Comparison of ENCODE assay signal across 1 cellular context in the genomic region with DNA sequence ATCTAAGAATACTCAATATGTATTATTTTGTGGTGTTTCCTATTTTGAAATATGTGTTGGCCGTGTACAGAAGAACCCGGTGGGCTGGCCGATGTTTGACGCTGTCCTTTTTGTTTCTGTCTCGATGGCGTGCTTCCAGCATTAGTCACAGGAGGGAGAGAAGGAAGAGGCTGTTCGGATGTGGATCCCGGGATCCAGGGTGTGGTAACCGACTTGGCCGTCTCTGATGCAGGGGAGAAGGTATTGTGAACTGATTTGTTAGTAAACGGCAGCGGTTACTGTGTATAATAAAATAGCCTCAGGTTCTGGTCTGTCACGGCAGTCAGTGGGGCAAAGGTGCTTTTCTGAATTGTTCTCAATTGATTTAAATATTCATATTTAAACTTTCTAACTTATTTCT.
TF ChIP-seq lines count a peak whose summit lies in the region.

No MANE protein-coding gene starts in this region.

TF ChIP-seq in GM23338, 12 proteins besides CTCF, POLR2A, EP300 and RAD21 (continued from another document):
- TF ChIP-seq, protein P1, sequence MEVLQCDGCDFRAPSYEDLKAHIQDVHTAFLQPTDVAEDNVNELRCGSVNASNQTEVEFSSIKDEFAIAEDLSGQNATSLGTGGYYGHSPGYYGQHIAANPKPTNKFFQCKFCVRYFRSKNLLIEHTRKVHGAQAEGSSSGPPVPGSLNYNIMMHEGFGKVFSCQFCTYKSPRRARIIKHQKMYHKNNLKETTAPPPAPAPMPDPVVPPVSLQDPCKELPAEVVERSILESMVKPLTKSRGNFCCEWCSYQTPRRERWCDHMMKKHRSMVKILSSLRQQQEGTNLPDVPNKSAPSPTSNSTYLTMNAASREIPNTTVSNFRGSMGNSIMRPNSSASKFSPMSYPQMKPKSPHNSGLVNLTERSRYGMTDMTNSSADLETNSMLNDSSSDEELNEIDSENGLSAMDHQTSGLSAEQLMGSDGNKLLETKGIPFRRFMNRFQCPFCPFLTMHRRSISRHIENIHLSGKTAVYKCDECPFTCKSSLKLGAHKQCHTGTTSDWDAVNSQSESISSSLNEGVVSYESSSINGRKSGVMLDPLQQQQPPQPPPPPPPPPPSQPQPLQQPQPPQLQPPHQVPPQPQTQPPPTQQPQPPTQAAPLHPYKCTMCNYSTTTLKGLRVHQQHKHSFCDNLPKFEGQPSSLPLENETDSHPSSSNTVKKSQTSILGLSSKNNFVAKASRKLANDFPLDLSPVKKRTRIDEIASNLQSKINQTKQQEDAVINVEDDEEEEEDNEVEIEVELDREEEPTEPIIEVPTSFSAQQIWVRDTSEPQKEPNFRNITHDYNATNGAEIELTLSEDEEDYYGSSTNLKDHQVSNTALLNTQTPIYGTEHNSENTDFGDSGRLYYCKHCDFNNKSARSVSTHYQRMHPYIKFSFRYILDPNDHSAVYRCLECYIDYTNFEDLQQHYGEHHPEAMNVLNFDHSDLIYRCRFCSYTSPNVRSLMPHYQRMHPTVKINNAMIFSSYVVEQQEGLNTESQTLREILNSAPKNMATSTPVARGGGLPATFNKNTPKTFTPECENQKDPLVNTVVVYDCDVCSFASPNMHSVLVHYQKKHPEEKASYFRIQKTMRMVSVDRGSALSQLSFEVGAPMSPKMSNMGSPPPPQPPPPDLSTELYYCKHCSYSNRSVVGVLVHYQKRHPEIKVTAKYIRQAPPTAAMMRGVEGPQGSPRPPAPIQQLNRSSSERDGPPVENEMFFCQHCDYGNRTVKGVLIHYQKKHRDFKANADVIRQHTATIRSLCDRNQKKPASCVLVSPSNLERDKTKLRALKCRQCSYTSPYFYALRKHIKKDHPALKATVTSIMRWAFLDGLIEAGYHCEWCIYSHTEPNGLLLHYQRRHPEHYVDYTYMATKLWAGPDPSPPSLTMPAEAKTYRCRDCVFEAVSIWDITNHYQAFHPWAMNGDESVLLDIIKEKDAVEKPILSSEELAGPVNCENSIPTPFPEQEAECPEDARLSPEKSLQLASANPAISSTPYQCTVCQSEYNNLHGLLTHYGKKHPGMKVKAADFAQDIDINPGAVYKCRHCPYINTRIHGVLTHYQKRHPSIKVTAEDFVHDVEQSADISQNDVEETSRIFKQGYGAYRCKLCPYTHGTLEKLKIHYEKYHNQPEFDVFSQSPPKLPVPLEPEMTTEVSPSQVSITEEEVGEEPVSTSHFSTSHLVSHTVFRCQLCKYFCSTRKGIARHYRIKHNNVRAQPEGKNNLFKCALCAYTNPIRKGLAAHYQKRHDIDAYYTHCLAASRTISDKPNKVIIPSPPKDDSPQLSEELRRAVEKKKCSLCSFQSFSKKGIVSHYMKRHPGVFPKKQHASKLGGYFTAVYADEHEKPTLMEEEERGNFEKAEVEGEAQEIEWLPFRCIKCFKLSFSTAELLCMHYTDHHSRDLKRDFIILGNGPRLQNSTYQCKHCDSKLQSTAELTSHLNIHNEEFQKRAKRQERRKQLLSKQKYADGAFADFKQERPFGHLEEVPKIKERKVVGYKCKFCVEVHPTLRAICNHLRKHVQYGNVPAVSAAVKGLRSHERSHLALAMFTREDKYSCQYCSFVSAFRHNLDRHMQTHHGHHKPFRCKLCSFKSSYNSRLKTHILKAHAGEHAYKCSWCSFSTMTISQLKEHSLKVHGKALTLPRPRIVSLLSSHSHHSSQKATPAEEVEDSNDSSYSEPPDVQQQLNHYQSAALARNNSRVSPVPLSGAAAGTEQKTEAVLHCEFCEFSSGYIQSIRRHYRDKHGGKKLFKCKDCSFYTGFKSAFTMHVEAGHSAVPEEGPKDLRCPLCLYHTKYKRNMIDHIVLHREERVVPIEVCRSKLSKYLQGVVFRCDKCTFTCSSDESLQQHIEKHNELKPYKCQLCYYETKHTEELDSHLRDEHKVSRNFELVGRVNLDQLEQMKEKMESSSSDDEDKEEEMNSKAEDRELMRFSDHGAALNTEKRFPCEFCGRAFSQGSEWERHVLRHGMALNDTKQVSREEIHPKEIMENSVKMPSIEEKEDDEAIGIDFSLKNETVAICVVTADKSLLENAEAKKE (CRISPR knock-in tag; IDR thresholded peaks at IDR 0.05): no peak
- no peak for TF ChIP-seq EZH2phosphoT487 (IDR thresholded peaks at IDR 0.05; ENCODE audit: unreplicated experiment)
